16 cellular contexts compared by ENCODE assay signal in genomic region chr10:15310776-15311175, GRCh38.
DNase-seq lines count a peak whose midpoint lies in the region; ATAC-seq and TF ChIP-seq lines count a peak whose summit lies in the region.
"Had no signal": no experiment of that assay in that cellular context is flagged by ENCODE, and none has a peak within 500 bp of the region (broad histone marks: within the 10 kb centered on the region; RNA-seq: fewer than 3 reads in every experiment).

No MANE protein-coding gene starts in this region.

- WGBS in body of pancreas, 2 donors, result 95 to 98% methylated on average over 4 of the region's 4 CpGs
- WGBS in prostate gland, result 79% methylated on average over 4 of the region's 4 CpGs

- H3K36me3 ChIP-seq in body of pancreas (replicated peaks in 1 of 2; ENCODE audit: insufficient read depth in 1 of 2, low read depth in 2 of 2), result no peaks in the 10 kb centered on the region
- no peaks in the 10 kb centered on the region for H3K36me3 ChIP-seq in prostate gland

- no peaks in the 10 kb centered on the region for H3K9me3 Mint-ChIP-seq in MCF 10A (ENCODE audit: unreplicated experiment)
- H3K9me3 Mint-ChIP-seq: CD8-positive, alpha-beta T cell had no signal

- TF ChIP-seq CTCF in body of pancreas (IDR thresholded peaks at IDR 0.05) (no peak), prostate gland (IDR thresholded peaks at IDR 0.05) (no peak), MCF 10A (IDR thresholded peaks at IDR 0.05; ENCODE audit: unreplicated experiment) (no peak)

- POLR2A ChIA-PET in MCF 10A (lab: Yijun Ruan, JAX), result no interaction called here

- H3K27me3 ChIP-seq in body of pancreas (no peaks in the 10 kb centered on the region), prostate gland (replicated peaks; ENCODE audit: insufficient read depth) (no peaks in the 10 kb centered on the region)

- H3K27ac ChIP-seq in body of pancreas (peak overlapping the region in 3 of 4 donors; percentile 47 to 65 (median 52)), prostate gland (peak overlapping the region; percentile 51 to 72)

- TF ChIP-seq POLR2A in body of pancreas (IDR thresholded peaks at IDR 0.05) (no peak), erythroblast (IDR thresholded peaks at IDR 0.05; ENCODE audit: low read length) (no peak), prostate gland (IDR thresholded peaks at IDR 0.05) (no peak)

- H3K4me1 ChIP-seq in body of pancreas, result peaks cover 35% of the 10 kb centered on the region
- H3K4me1 ChIP-seq in prostate gland (replicated peaks), result peaks cover 4% of the 10 kb centered on the region

- H3K27ac Mint-ChIP-seq in MCF 10A (ENCODE audit: low read depth, unreplicated experiment), result no peak overlapping the region
- H3K27ac Mint-ChIP-seq: B cell; CD8-positive, alpha-beta T cell had no signal

- no peak overlapping the region for H3K4me3 Mint-ChIP-seq in MCF 10A (ENCODE audit: unreplicated experiment)
- H3K4me3 Mint-ChIP-seq: B cell; CD8-positive, alpha-beta T cell had no signal

- CTCF ChIA-PET in MCF 10A (lab: Yijun Ruan, JAX), result no interaction called here

- DNase-seq in OCI-M2 (lab: John Stamatoyannopoulos, UW; ENCODE audit: unreplicated experiment) (peak; percentile 60), body of pancreas (no peak), erythroblast (lab: John Stamatoyannopoulos, UW) (peak; percentile 14 to 55), prostate gland (ENCODE audit: low spot score) (no peak), MCF 10A (ENCODE audit: unreplicated experiment) (no peak)
- no peak for DNase-seq in activated naive CD4-positive, alpha-beta T cell (lab: John Stamatoyannopoulos, UW)
- DNase-seq: C1 segment of cervical spinal cord; CD8-positive, alpha-beta T cell; COR-L47; DMS153; DMS79 treated with DMSO at 0.1 percent for 48 hours; EL had no signal

- no peaks in the 10 kb centered on the region for H3K36me3 Mint-ChIP-seq in MCF 10A (ENCODE audit: insufficient read depth, unreplicated experiment)
- H3K36me3 Mint-ChIP-seq: CD8-positive, alpha-beta T cell had no signal

- intact Hi-C loops in body of pancreas (cut with DNase I) (no loop called here), prostate gland (cut with DNase I) (no loop called here), MCF 10A (cut with micrococcal nuclease) (no loop called here)

- no peaks in the 10 kb centered on the region for H3K4me1 Mint-ChIP-seq in MCF 10A (ENCODE audit: insufficient read depth, unreplicated experiment)
- H3K4me1 Mint-ChIP-seq: B cell had no signal

- ATAC-seq in body of pancreas (no peak), HG02970 (IDR thresholded peaks at IDR 0.05; ENCODE audit: low FRiP score, unreplicated experiment) (no peak), GM18873 (IDR thresholded peaks at IDR 0.05; ENCODE audit: low FRiP score, unreplicated experiment) (no peak)
- ATAC-seq: CD8-positive, alpha-beta T cell; HepG2 had no signal

- no TSS peak for BruUV-seq in MCF 10A (replicated peaks; lab: Mats Ljungman, UMichigan)

- no peaks in the 10 kb centered on the region for H3K27me3 Mint-ChIP-seq in MCF 10A (ENCODE audit: insufficient read depth, unreplicated experiment)

- H3K9me3 ChIP-seq in body of pancreas, result no peaks in the 10 kb centered on the region
- no peaks in the 10 kb centered on the region for H3K9me3 ChIP-seq in prostate gland

- H3K4me3 ChIP-seq in body of pancreas, result no peak overlapping the region
- H3K4me3 ChIP-seq in prostate gland, result no peak overlapping the region

Comparison
In these comparisons a context has a peak if more than half of its experiments do, and no peak if none do; other contexts are left out.
1. DNase-seq: peak in OCI-M2 (single experiment) and erythroblast (2 of 2); none in body of pancreas (0 of 4), prostate gland (single experiment), MCF 10A (single experiment) and activated naive CD4-positive, alpha-beta T cell (0 of 4).